In the genomic region with DNA sequence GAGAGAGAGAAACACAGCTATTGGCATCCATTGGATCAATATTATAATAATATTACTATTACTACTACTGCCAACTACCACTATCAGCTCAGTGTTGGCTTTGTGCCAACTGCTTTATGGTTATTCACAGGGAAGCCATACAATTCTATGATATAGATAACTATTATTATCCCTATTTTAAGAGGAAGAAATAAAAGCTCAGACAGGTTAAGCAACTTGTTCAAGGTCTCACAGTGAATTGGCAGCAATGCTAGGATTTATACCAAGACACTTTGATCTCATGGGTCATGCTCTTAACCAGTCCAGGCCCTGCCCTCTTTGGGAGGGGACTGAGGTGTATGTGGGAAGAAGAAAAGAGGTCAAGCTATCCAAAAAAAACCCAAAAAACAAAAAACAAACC, we compare ENCODE assay signal across 22 cellular contexts.
DNase-seq lines count a peak whose midpoint lies in the region; ATAC-seq and TF ChIP-seq lines count a peak whose summit lies in the region.
"Had no signal": no experiment of that assay in that cellular context is flagged by ENCODE, and none has a peak within 500 bp of the region (broad histone marks: within the 10 kb centered on the region; RNA-seq: fewer than 3 reads in every experiment).

No MANE protein-coding gene starts in this region.

- peak overlapping the region; percentile 73 for H3K27ac Mint-ChIP-seq in natural killer cell
- peak overlapping the region in 1 of 2 donors; percentile 81 for H3K27ac Mint-ChIP-seq in natural killer cell treated with Interleukin-12 subunit alpha and Interleukin-12 subunit beta and Interleukin-15 and Interleukin-18, amount 100 ng/mL, for 72 hours
- H3K27ac Mint-ChIP-seq in T-cell = peak overlapping the region; percentile 34 to 76
- peak overlapping the region; percentile 61 for H3K27ac Mint-ChIP-seq in endothelial cell (ENCODE audit: unreplicated experiment)
- peak overlapping the region in 2 of 7 donors; percentile 34 to 37 for H3K27ac Mint-ChIP-seq in CD14-positive monocyte
- H3K27ac Mint-ChIP-seq: T-helper 2 cell treated with Interferon-gamma antibody and Interleukin-4, amounts not matched to agents 5 μg/mL and 100 μg/mL, for 36 hours had no signal

- H3K27me3 Mint-ChIP-seq in natural killer cell (ENCODE audit: low read depth in 2 of 2) (no peaks in the 10 kb centered on the region), T-cell (no peaks in the 10 kb centered on the region), endothelial cell (ENCODE audit: unreplicated experiment) (peaks cover 13% of the 10 kb centered on the region), CD14-positive monocyte (ENCODE audit: low read depth in 3 of 3) (peaks cover 0 to 2% (median 0%) of the 10 kb centered on the region in 3 donors)
- no peaks in the 10 kb centered on the region for H3K27me3 Mint-ChIP-seq in natural killer cell treated with Interleukin-12 subunit alpha and Interleukin-12 subunit beta and Interleukin-15 and Interleukin-18, amount 100 ng/mL, for 72 hours
- H3K27me3 Mint-ChIP-seq: naive thymus-derived CD8-positive, alpha-beta T cell had no signal

- TF ChIP-seq CTCF in natural killer cell (IDR thresholded peaks at IDR 0.05) = no peak
- TF ChIP-seq CTCF in endothelial cell (IDR thresholded peaks at IDR 0.05; ENCODE audit: unreplicated experiment) = no peak
- TF ChIP-seq CTCF in vagina (IDR thresholded peaks at IDR 0.05) = no peak
- no peak for TF ChIP-seq CTCF in CD14-positive monocyte (IDR thresholded peaks at IDR 0.05)

- TF ChIP-seq POLR2A in vagina (IDR thresholded peaks at IDR 0.05) = no peak

- peak overlapping the region; percentile 43 for H3K4me3 Mint-ChIP-seq in natural killer cell
- H3K4me3 Mint-ChIP-seq in natural killer cell treated with Interleukin-12 subunit alpha and Interleukin-12 subunit beta and Interleukin-15 and Interleukin-18, amount 100 ng/mL, for 72 hours = no peak overlapping the region
- no peak overlapping the region for H3K4me3 Mint-ChIP-seq in T-cell
- H3K4me3 Mint-ChIP-seq in endothelial cell (ENCODE audit: unreplicated experiment) = no peak overlapping the region
- no peak overlapping the region for H3K4me3 Mint-ChIP-seq in CD14-positive monocyte
- H3K4me3 Mint-ChIP-seq: T-helper 2 cell treated with Interferon-gamma antibody and Interleukin-4, amounts not matched to agents 5 μg/mL and 100 μg/mL, for 36 hours had no signal

- H3K27me3 ChIP-seq in vagina = no peaks in the 10 kb centered on the region
- H3K27me3 ChIP-seq: cardiac muscle cell, heart left ventricle, thyroid gland had no signal

- H3K4me1 ChIP-seq in vagina = peaks cover 77% of the 10 kb centered on the region

- H3K36me3 Mint-ChIP-seq in natural killer cell (peaks cover 32% of the 10 kb centered on the region), T-cell (peaks cover 77% of the 10 kb centered on the region), endothelial cell (ENCODE audit: low read depth, unreplicated experiment) (peaks cover 79% of the 10 kb centered on the region), CD14-positive monocyte (peaks cover 92 to 98% of the 10 kb centered on the region in 2 donors)
- peaks cover 40% of the 10 kb centered on the region for H3K36me3 Mint-ChIP-seq in natural killer cell treated with Interleukin-12 subunit alpha and Interleukin-12 subunit beta and Interleukin-15 and Interleukin-18, amount 100 ng/mL, for 72 hours

- peaks cover 61 to 65% of the 10 kb centered on the region in 2 donors for H3K4me1 Mint-ChIP-seq in natural killer cell
- peaks cover 49 to 52% of the 10 kb centered on the region in 2 donors for H3K4me1 Mint-ChIP-seq in natural killer cell treated with Interleukin-12 subunit alpha and Interleukin-12 subunit beta and Interleukin-15 and Interleukin-18, amount 100 ng/mL, for 72 hours (ENCODE audit: low read depth in 2 of 2)
- peaks cover 85 to 89% (median 85%) of the 10 kb centered on the region in 3 donors for H3K4me1 Mint-ChIP-seq in T-cell
- H3K4me1 Mint-ChIP-seq in endothelial cell (ENCODE audit: unreplicated experiment) = peaks cover 43% of the 10 kb centered on the region
- no peaks in the 10 kb centered on the region for H3K4me1 Mint-ChIP-seq in CD14-positive monocyte

- CTCF ChIA-PET in T-cell (lab: Charles Lee) = interaction anchor here in 1 of 2 donors (0.6 kb wide), 1 partner anchor 200 kb away, joined by 3 read pairs; no protein-coding TSS in a partner anchor

- H3K27ac ChIP-seq in vagina = peak overlapping the region; percentile 78
- H3K27ac ChIP-seq: cardiac muscle cell, HL-60, thyroid gland had no signal

- DNase-seq in natural killer cell = no peak
- DNase-seq in natural killer cell treated with Interleukin-12 subunit alpha and Interleukin-12 subunit beta and Interleukin-15 and Interleukin-18, amount 100 ng/mL, for 72 hours (ENCODE audit: low spot score) = no peak
- no peak for DNase-seq in T-cell
- no peak for DNase-seq in endothelial cell (ENCODE audit: low spot score)
- DNase-seq in vagina (ENCODE audit: extremely low spot score in 2 of 2) = peak in 1 of 2 donors; percentile 37
- no peak for DNase-seq in CD14-positive monocyte (ENCODE audit: low spot score)
- DNase-seq in DMS114 treated with DMSO at 0.1 percent for 48 hours (lab: John Stamatoyannopoulos, UW; ENCODE audit: unreplicated experiment) = no peak
- DNase-seq: DMS79; effector CD4-positive, alpha-beta T cell; H7; heart left ventricle; KBM-7; mammary epithelial cell; naive thymus-derived CD8-positive, alpha-beta T cell; NCI-H1092 treated with DMSO at 0.1 percent for 48 hours; NCI-H2171 treated with DMSO at 0.1 percent for 48 hours; SIG-M5; thyroid gland had no signal

- H3K4me3 ChIP-seq in vagina = no peak overlapping the region
- H3K4me3 ChIP-seq: cardiac muscle cell, heart left ventricle, smooth muscle cell, thyroid gland had no signal

- intact Hi-C loops in natural killer cell (cut with micrococcal nuclease) (no loop called here), vagina (cut with DNase I) (no loop called here), CD14-positive monocyte (cut with micrococcal nuclease) (no loop called here)

- H3K36me3 ChIP-seq in vagina = no peaks in the 10 kb centered on the region
- H3K36me3 ChIP-seq: cardiac muscle cell had no signal

- ATAC-seq in natural killer cell (no peak), T-cell (replicated peaks in 1 of 4) (no peak)
- ATAC-seq in natural killer cell treated with Interleukin-12 subunit alpha and Interleukin-12 subunit beta and Interleukin-15 and Interleukin-18, amount 100 ng/mL, for 72 hours = no peak
- ATAC-seq: heart left ventricle; naive thymus-derived CD8-positive, alpha-beta T cell had no signal

- H3K9me3 ChIP-seq in vagina = no peaks in the 10 kb centered on the region
- H3K9me3 ChIP-seq: heart left ventricle, thyroid gland had no signal

- no peaks in the 10 kb centered on the region for H3K9me3 Mint-ChIP-seq in natural killer cell
- H3K9me3 Mint-ChIP-seq in natural killer cell treated with Interleukin-12 subunit alpha and Interleukin-12 subunit beta and Interleukin-15 and Interleukin-18, amount 100 ng/mL, for 72 hours = no peaks in the 10 kb centered on the region
- H3K9me3 Mint-ChIP-seq in T-cell = no peaks in the 10 kb centered on the region
- H3K9me3 Mint-ChIP-seq in endothelial cell (ENCODE audit: unreplicated experiment) = no peaks in the 10 kb centered on the region
- H3K9me3 Mint-ChIP-seq in CD14-positive monocyte = no peaks in the 10 kb centered on the region
- H3K9me3 Mint-ChIP-seq: naive thymus-derived CD8-positive, alpha-beta T cell; T-helper 2 cell treated with Interferon-gamma antibody and Interleukin-4, amounts not matched to agents 5 μg/mL and 100 μg/mL, for 36 hours had no signal

- POLR2A ChIA-PET in T-cell (lab: Charles Lee) = interaction anchor here (0.5 to 0.7 kb wide), 3 partner anchors 37 to 209 kb away, joined by 3 read pairs; no protein-coding TSS in a partner anchor
